In the genomic region with DNA sequence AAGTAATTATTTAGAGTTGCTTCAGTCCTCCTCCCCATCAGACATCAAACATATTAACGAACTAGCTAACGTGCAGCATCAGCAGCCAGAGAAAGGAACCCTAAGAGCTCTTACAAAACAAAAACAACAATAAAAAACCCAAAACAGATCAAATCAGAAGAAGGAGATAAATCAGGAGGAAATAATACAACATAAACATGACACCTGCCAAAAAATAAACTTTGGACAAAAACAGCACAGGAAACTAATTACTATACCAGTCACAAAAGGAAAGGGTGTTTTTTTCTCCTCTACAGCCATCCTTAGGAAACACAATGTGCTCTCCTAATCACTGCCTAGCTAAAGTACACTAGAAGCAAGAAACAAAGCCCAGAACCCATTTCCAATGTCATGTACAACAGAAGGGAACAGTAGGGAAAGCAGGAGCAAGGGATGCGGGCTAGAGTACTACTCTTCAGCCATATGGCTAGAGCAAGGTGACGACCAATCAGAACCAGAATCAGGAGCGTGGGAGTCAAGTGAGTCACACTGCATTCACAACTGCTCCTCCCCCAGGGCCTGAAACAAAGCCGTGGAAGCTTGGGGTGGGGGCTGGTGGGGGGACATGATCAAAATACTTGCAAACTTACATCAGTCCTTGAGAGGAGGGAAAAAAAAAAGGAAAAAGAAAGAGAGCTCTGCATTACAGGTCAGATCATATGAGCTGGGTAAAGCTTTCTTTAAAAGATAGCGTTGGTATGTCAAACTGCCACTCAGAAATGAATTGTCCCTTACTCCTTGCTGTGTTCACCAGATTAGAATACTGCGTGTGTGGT, we compare ENCODE assay signal across 7 cellular contexts.
DNase-seq lines count a peak whose midpoint lies in the region; ATAC-seq and TF ChIP-seq lines count a peak whose summit lies in the region.

No MANE protein-coding gene starts in this region.

- 0 out of 4 replicates have a peak overlapping the region, but pooled peaks of 1 of the 2 experiments have one; percentile 3 for H3K4me3 ChIP-seq in HCT116 (replicated peaks in 1 of 2; ENCODE audit: low read depth in 1 of 2, low read length in 2 of 2)
- H3K4me3 ChIP-seq in RWPE2 (ENCODE audit: severe bottlenecking), result no peak overlapping the region

- TF ChIP-seq CTCF in HCT116 (IDR thresholded peaks at IDR 0.05 in 2 of 3, conservative IDR thresholded peaks at IDR 0.05 in 1 of 3; ENCODE audit: borderline replicate concordance in 1 of 3, insufficient read depth in 1 of 3, low read depth in 2 of 3, low read length in 2 of 3), result no peak
- TF ChIP-seq CTCF in RWPE2 (IDR thresholded peaks at IDR 0.05; ENCODE audit: poor library complexity, severe bottlenecking), result no peak

- no peaks in the 10 kb centered on the region for H3K9me2 ChIP-seq in HCT116 (ENCODE audit: insufficient read depth)

- H2AFZ ChIP-seq in HCT116 (ENCODE audit: low read depth, low read length, poor library complexity, severe bottlenecking), result no peak overlapping the region

- BruUV-seq in HCT116 (replicated peaks; lab: Mats Ljungman, UMichigan), result no TSS peak

- H3K27me3 ChIP-seq in HCT116 (ENCODE audit: insufficient read depth, low read length), result no peaks in the 10 kb centered on the region
- no peaks in the 10 kb centered on the region for H3K27me3 ChIP-seq in RWPE2 (ENCODE audit: insufficient read depth, poor library complexity, severe bottlenecking)

- intact Hi-C loops in HCT116 (cut with micrococcal nuclease) (no loop called here), posterior vena cava (cut with DNase I) (no loop called here)

- H3K9ac ChIP-seq in HCT116 (ENCODE audit: low read length), result no peak overlapping the region

- H3K27ac ChIP-seq in HCT116 (ENCODE audit: low read depth, low read length) (no peak overlapping the region), RWPE2 (ENCODE audit: poor library complexity, severe bottlenecking) (no peak overlapping the region)

- peak; percentile 90 for ATAC-seq in HCT116
- ATAC-seq in RWPE2 (ENCODE audit: low read depth), result peak; percentile 80
- no peak for ATAC-seq in HG02759 (IDR thresholded peaks at IDR 0.05; ENCODE audit: unreplicated experiment)

- RAD21 ChIA-PET in HCT116 (lab: Charles Lee; ENCODE audit: low non-redundant PET in 1 of 2, low total read pairs in 2 of 2, uncharacterized antibody in 2 of 2, unreplicated experiment in 2 of 2), result no interaction called here

- no peak for TF ChIP-seq POLR2A in HCT116 (IDR thresholded peaks at IDR 0.05; ENCODE audit: borderline replicate concordance, extremely low read depth, insufficient read depth, insufficient read length)

- no peaks in the 10 kb centered on the region for H3K79me2 ChIP-seq in HCT116 (ENCODE audit: insufficient read depth, low read length)

- H3K36me3 ChIP-seq in HCT116 (ENCODE audit: control insufficient read depth in 1 of 2, insufficient read depth in 2 of 2, low read length in 2 of 2), result no peaks in the 10 kb centered on the region; a peak in 1 of 4 replicates
- peaks cover 10% of the 10 kb centered on the region; the same call in 1 of the 2 replicates for H3K36me3 ChIP-seq in RWPE2 (ENCODE audit: low read depth)

- DNase-seq in HCT116 (ENCODE audit: low read depth, low spot score) (peak; percentile 13), RWPE2 (ENCODE audit: low spot score) (no peak), fibroblast of gingiva (ENCODE audit: low read depth) (peak; percentile 12), posterior vena cava (ENCODE audit: low spot score) (peak; percentile 78), NCI-H2029 treated with DMSO at 0.1 percent for 48 hours (lab: John Stamatoyannopoulos, UW) (no peak)
- no peak for DNase-seq in activated CD4-positive, CD25-positive, alpha-beta regulatory T cell (lab: John Stamatoyannopoulos, UW)

- TF ChIP-seq RAD21 in HCT116 (IDR thresholded peaks at IDR 0.05; ENCODE audit: low read depth), result no peak

- no peaks in the 10 kb centered on the region for H4K20me1 ChIP-seq in HCT116 (ENCODE audit: insufficient read depth)

- peak overlapping the region; percentile 60 for H3K4me2 ChIP-seq in HCT116 (ENCODE audit: low read length)

- H3K9me3 ChIP-seq in HCT116 (ENCODE audit: control insufficient read depth in 1 of 2, insufficient read depth in 1 of 2, low read depth in 1 of 2, low read length in 2 of 2) (no peaks in the 10 kb centered on the region), RWPE2 (ENCODE audit: severe bottlenecking) (no peaks in the 10 kb centered on the region)

- POLR2A ChIA-PET in HCT116 (lab: Charles Lee), result interaction anchor here (0.7 to 1.2 kb wide), 4 partner anchors 11 to 85 kb away, joined by 3 to 4 read pairs (median 3); partner anchors contain the start of gene PEX16

- CTCF ChIA-PET in HCT116 (lab: Charles Lee), result interaction anchor here (1.2 to 1.9 kb wide), 3 partner anchors 18 to 111 kb away, joined by 5 to 8 read pairs (median 8); no protein-coding TSS in a partner anchor

- peaks cover 12 to 14% of the 10 kb centered on the region in 2 experiments; a peak in 3 of 4 replicates for H3K4me1 ChIP-seq in HCT116 (ENCODE audit: control insufficient read depth in 1 of 2, insufficient read depth in 2 of 2, low read length in 2 of 2)
- H3K4me1 ChIP-seq in RWPE2 (ENCODE audit: insufficient read depth, poor library complexity, severe bottlenecking), result peaks cover 10% of the 10 kb centered on the region

TF ChIP-seq in HCT116, 20 proteins besides CTCF, POLR2A, EP300 and RAD21:
- TF ChIP-seq EZH2 (IDR thresholded peaks at IDR 0.05) (no peak), CBX3 (IDR thresholded peaks at IDR 0.05; ENCODE audit: low read depth) (no peak), ZNF274 (IDR thresholded peaks at IDR 0.05; ENCODE audit: low read depth, low read length) (no peak), ZBTB33 (IDR thresholded peaks at IDR 0.05; ENCODE audit: extremely low read depth, insufficient replicate concordance, low read length) (no peak), EGR1 (IDR thresholded peaks at IDR 0.05; ENCODE audit: low read depth) (peak; percentile 92), FOSL1 (IDR thresholded peaks at IDR 0.05; ENCODE audit: low read depth) (peak; percentile 49), SP1 (IDR thresholded peaks at IDR 0.05; ENCODE audit: low read depth) (no peak)

Comparison
In these comparisons a context has a peak if more than half of its experiments do, and no peak if none do; other contexts are left out.
1. DNase-seq: peak in HCT116 (single experiment), fibroblast of gingiva (single experiment) and posterior vena cava (single experiment); none in RWPE2 (single experiment), activated CD4-positive, CD25-positive, alpha-beta regulatory T cell (0 of 4) and NCI-H2029 treated with DMSO at 0.1 percent for 48 hours (single experiment).